ENCODE assay signal across 11 cellular contexts in the genomic region with DNA sequence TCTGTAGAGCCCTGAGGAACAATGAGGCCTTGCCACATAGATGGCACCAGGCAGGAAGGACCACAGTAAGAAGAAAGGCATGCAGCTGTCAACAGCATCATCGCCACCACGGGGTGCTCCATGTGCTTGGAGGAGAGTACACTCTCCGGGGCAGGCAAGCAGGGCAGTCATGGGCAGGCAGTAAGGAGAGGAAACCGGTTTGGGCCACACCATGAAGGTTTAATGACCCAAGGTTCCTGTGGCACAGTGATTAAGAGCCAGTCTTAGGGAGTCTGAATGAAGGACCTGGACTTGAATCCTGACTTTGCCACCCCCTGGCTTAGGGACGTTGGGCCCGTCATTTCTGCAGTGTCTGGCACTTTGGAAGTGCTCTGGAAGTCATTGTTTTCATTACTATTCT.
DNase-seq lines count a peak whose midpoint lies in the region; ATAC-seq lines count a peak whose summit lies in the region.
"Had no signal": no experiment of that assay in that cellular context is flagged by ENCODE, and none has a peak within 500 bp of the region (broad histone marks: within the 10 kb centered on the region; RNA-seq: fewer than 3 reads in every experiment).

No MANE protein-coding gene starts in this region.

- POLR2A ChIA-PET in activated naive CD8-positive, alpha-beta T cell treated with anti-CD3 and anti-CD28 coated beads, Interleukin-2, amount 10 ng/mL, durations not matched to agents 7 days and 5 days (lab: Charles Lee) = interaction anchor here (0.9 to 2.1 kb wide), 8 partner anchors 13 to 75 kb away, joined by 3 to 53 read pairs (median 8); no protein-coding TSS in a partner anchor

- no peaks in the 10 kb centered on the region for H3K36me3 ChIP-seq in CD4-positive, CD25-positive, alpha-beta regulatory T cell (ENCODE audit: control insufficient read depth, insufficient read depth, low read length)
- no peaks in the 10 kb centered on the region for H3K36me3 ChIP-seq in GM23248 (ENCODE audit: low read depth)
- H3K36me3 ChIP-seq: brain microvascular endothelial cell had no signal

- peak overlapping the region; percentile 94 for H3K27ac ChIP-seq in CD4-positive, CD25-positive, alpha-beta regulatory T cell (ENCODE audit: insufficient read depth, low read length, poor library complexity, severe bottlenecking)
- H3K27ac ChIP-seq in GM23248 = no peak overlapping the region
- H3K27ac ChIP-seq: brain microvascular endothelial cell had no signal

- no peaks in the 10 kb centered on the region for H3K36me3 Mint-ChIP-seq in CD4-positive, CD25-positive, alpha-beta regulatory T cell
- H3K36me3 Mint-ChIP-seq in activated naive CD8-positive, alpha-beta T cell treated with anti-CD3 and anti-CD28 coated beads, Interleukin-2, amount 10 ng/mL, durations not matched to agents 7 days and 5 days = no peaks in the 10 kb centered on the region
- no peaks in the 10 kb centered on the region for H3K36me3 Mint-ChIP-seq in memory B cell

- no peaks in the 10 kb centered on the region for H3K9me2 ChIP-seq in GM23248 (ENCODE audit: insufficient read depth)

- H3F3A ChIP-seq in GM23248 (ENCODE audit: insufficient read depth) = no peaks in the 10 kb centered on the region

- H3K4me1 ChIP-seq in CD4-positive, CD25-positive, alpha-beta regulatory T cell (ENCODE audit: control insufficient read depth, insufficient read depth, low read length, poor library complexity, severe bottlenecking) = peaks cover 40% of the 10 kb centered on the region
- no peaks in the 10 kb centered on the region for H3K4me1 ChIP-seq in GM23248 (ENCODE audit: insufficient read depth)

- H3K4me1 Mint-ChIP-seq in CD4-positive, CD25-positive, alpha-beta regulatory T cell = peaks cover 8 to 41% (median 34%) of the 10 kb centered on the region in 4 donors
- peaks cover 36% of the 10 kb centered on the region for H3K4me1 Mint-ChIP-seq in activated naive CD8-positive, alpha-beta T cell treated with anti-CD3 and anti-CD28 coated beads, Interleukin-2, amount 10 ng/mL, durations not matched to agents 7 days and 5 days
- peaks cover 29% of the 10 kb centered on the region for H3K4me1 Mint-ChIP-seq in memory B cell

- H3K4me3 ChIP-seq in CD4-positive, CD25-positive, alpha-beta regulatory T cell (ENCODE audit: low read depth, low read length) = no peak overlapping the region
- no peak overlapping the region for H3K4me3 ChIP-seq in GM23248

- no peaks in the 10 kb centered on the region for H4K20me1 ChIP-seq in GM23248 (ENCODE audit: insufficient read depth)

- peaks cover 0 to 1% (median 0%) of the 10 kb centered on the region in 7 donors for H3K9me3 Mint-ChIP-seq in CD4-positive, CD25-positive, alpha-beta regulatory T cell
- no peaks in the 10 kb centered on the region for H3K9me3 Mint-ChIP-seq in activated naive CD8-positive, alpha-beta T cell treated with anti-CD3 and anti-CD28 coated beads, Interleukin-2, amount 10 ng/mL, durations not matched to agents 7 days and 5 days
- peaks cover 2% of the 10 kb centered on the region for H3K9me3 Mint-ChIP-seq in memory B cell

- H3K4me3 Mint-ChIP-seq in CD4-positive, CD25-positive, alpha-beta regulatory T cell = peak overlapping the region; percentile 87 to 98 (median 91)
- H3K4me3 Mint-ChIP-seq in activated naive CD8-positive, alpha-beta T cell treated with anti-CD3 and anti-CD28 coated beads, Interleukin-2, amount 10 ng/mL, durations not matched to agents 7 days and 5 days = peak overlapping the region; percentile 94
- peak overlapping the region; percentile 89 for H3K4me3 Mint-ChIP-seq in memory B cell

- peaks cover 11% of the 10 kb centered on the region for H3K27me3 Mint-ChIP-seq in CD4-positive, CD25-positive, alpha-beta regulatory T cell
- peaks cover 6% of the 10 kb centered on the region for H3K27me3 Mint-ChIP-seq in activated naive CD8-positive, alpha-beta T cell treated with anti-CD3 and anti-CD28 coated beads, Interleukin-2, amount 10 ng/mL, durations not matched to agents 7 days and 5 days
- no peaks in the 10 kb centered on the region for H3K27me3 Mint-ChIP-seq in memory B cell

- no peak overlapping the region for H3K4me2 ChIP-seq in GM23248 (ENCODE audit: unreplicated experiment)

- H3K9ac ChIP-seq in GM23248 = no peak overlapping the region

- in situ Hi-C loops in GM23248 (cut with MboI) = no loop called here

- no peaks in the 10 kb centered on the region for H3K79me2 ChIP-seq in GM23248 (ENCODE audit: insufficient read depth)

- H2AFZ ChIP-seq in GM23248 = no peak overlapping the region

- WGBS in GM23248 (ENCODE audit: low coverage in 1 of 2, low lambda C conversion rate in 2 of 2, missing lambda C conversion rate in 2 of 2), 2 experiments = 42 to 48% methylated on average over 6 of the region's 6 CpGs

- DNase-seq in CD4-positive, CD25-positive, alpha-beta regulatory T cell = no peak
- DNase-seq in GM23248 (peak; percentile 40), memory B cell (ENCODE audit: low spot score in 2 of 2) (no peak), NCI-H2081 (lab: John Stamatoyannopoulos, UW) (no peak), anterior cingulate cortex (lab: John Stamatoyannopoulos, UW) (no peak), UCSD-AML1 (lab: John Stamatoyannopoulos, UW; ENCODE audit: unreplicated experiment) (no peak)
- no peak for DNase-seq in activated naive CD8-positive, alpha-beta T cell treated with anti-CD3 and anti-CD28 coated beads, Interleukin-2, amount 10 ng/mL, durations not matched to agents 7 days and 5 days
- DNase-seq: activated CD4-positive, alpha-beta T cell treated with anti-CD3 and anti-CD28 coated beads, Interleukin-2, amount 50 U/mL, for 1 hour; stimulated activated CD4-positive, alpha-beta T cell treated with anti-CD3 and anti-CD28 coated beads, Interleukin-4, amount 100 ng/mL, for 1 hour had no signal

- peak overlapping the region; percentile 76 to 97 (median 78) for H3K27ac Mint-ChIP-seq in CD4-positive, CD25-positive, alpha-beta regulatory T cell
- peak overlapping the region; percentile 98 for H3K27ac Mint-ChIP-seq in activated naive CD8-positive, alpha-beta T cell treated with anti-CD3 and anti-CD28 coated beads, Interleukin-2, amount 10 ng/mL, durations not matched to agents 7 days and 5 days
- H3K27ac Mint-ChIP-seq in memory B cell = peak overlapping the region; percentile 95

- ATAC-seq in CD4-positive, CD25-positive, alpha-beta regulatory T cell (ENCODE audit: low read depth in 2 of 2) = no peak
- ATAC-seq in activated naive CD8-positive, alpha-beta T cell treated with anti-CD3 and anti-CD28 coated beads, Interleukin-2, amount 10 ng/mL, durations not matched to agents 7 days and 5 days (ENCODE audit: low read depth) = no peak
- ATAC-seq in memory B cell (ENCODE audit: low read depth) (no peak), GM18868 (IDR thresholded peaks at IDR 0.05; ENCODE audit: unreplicated experiment) (no peak)

- no peaks in the 10 kb centered on the region for H3K9me3 ChIP-seq in CD4-positive, CD25-positive, alpha-beta regulatory T cell (ENCODE audit: control insufficient read depth in 2 of 2, low read length in 2 of 2)
- no peaks in the 10 kb centered on the region for H3K9me3 ChIP-seq in GM23248 (ENCODE audit: low read depth)

- H3K27me3 ChIP-seq in CD4-positive, CD25-positive, alpha-beta regulatory T cell (ENCODE audit: control insufficient read depth, insufficient read depth, low read length) = no peaks in the 10 kb centered on the region
- peaks cover 20% of the 10 kb centered on the region for H3K27me3 ChIP-seq in GM23248 (replicated peaks; ENCODE audit: insufficient read depth)
- H3K27me3 ChIP-seq: brain microvascular endothelial cell had no signal
